ENCODE assay signal across 9 cellular contexts in genomic region chr16:11175850-11176341, GRCh38.
A peak's percentile ranks its signal among the peaks of the same experiment; 100 is the strongest.
DNase-seq lines count a peak whose midpoint lies in the region; ATAC-seq and TF ChIP-seq lines count a peak whose summit lies in the region.
"Had no signal": no experiment of that assay in that cellular context is flagged by ENCODE, and none has a peak within 500 bp of the region (broad histone marks: within the 10 kb centered on the region; RNA-seq: fewer than 3 reads in every experiment).

No MANE protein-coding gene starts in this region.

- H3K4me3 ChIP-seq in MM.1S (ENCODE audit: low read length), result no peak overlapping the region

- no peak overlapping the region for H3K18ac ChIP-seq in H9 (ENCODE audit: insufficient read length, low read depth, low read length)

- H2BK120ac ChIP-seq in H9 (ENCODE audit: low read depth, low read length, poor library complexity, severe bottlenecking), result no peak overlapping the region

- H3K27ac ChIP-seq in H9 (ENCODE audit: insufficient read length, low read depth, low read length), result no peak overlapping the region
- no peak overlapping the region for H3K27ac ChIP-seq in MM.1S (ENCODE audit: low read length)

- H4K20me1 ChIP-seq in H9 (ENCODE audit: control insufficient read depth, insufficient read depth, insufficient read length), result no peaks in the 10 kb centered on the region
- H4K20me1 ChIP-seq in MM.1S (ENCODE audit: insufficient read depth, low read length), result no peaks in the 10 kb centered on the region

- H3K79me1 ChIP-seq in H9 (ENCODE audit: insufficient read depth, low read depth, low read length, poor library complexity, severe bottlenecking), result no peaks in the 10 kb centered on the region

- H3K36me3 ChIP-seq in MM.1S (replicated peaks; ENCODE audit: insufficient read depth, low read length), result no peaks in the 10 kb centered on the region

- no peak overlapping the region for H4K91ac ChIP-seq in H9 (ENCODE audit: insufficient read length, low read depth, low read length)

- H3K23me2 ChIP-seq in H9 (ENCODE audit: insufficient read length, low read depth, low read length, poor library complexity, severe bottlenecking), result no peaks in the 10 kb centered on the region

- ATAC-seq in GM18870 (IDR thresholded peaks at IDR 0.05; ENCODE audit: unreplicated experiment), result peak; percentile 46
- ATAC-seq in T-helper 17 cell, result no peak

- no peak overlapping the region for H2BK15ac ChIP-seq in H9 (ENCODE audit: low read depth, low read length)

- H3K4me2 ChIP-seq in H9 (ENCODE audit: insufficient read depth, insufficient read length, low read length) (no peak overlapping the region), MM.1S (ENCODE audit: low read depth, low read length) (no peak overlapping the region)

- H3K4ac ChIP-seq in H9 (ENCODE audit: low read depth, low read length), result no peak overlapping the region

- H3F3A ChIP-seq in MM.1S (ENCODE audit: insufficient read depth, low read length), result no peaks in the 10 kb centered on the region

- no peaks in the 10 kb centered on the region for H3K9me3 ChIP-seq in H9 (ENCODE audit: control insufficient read depth, low read depth, low read length)
- H3K9me3 ChIP-seq in T-helper 17 cell (ENCODE audit: control insufficient read depth, low read length, poor library complexity, severe bottlenecking), result no peaks in the 10 kb centered on the region
- no peaks in the 10 kb centered on the region for H3K9me3 ChIP-seq in MM.1S (replicated peaks; ENCODE audit: insufficient read depth, low read length)

- DNase-seq in H9 (no peak), T-helper 17 cell (no peak), MM.1S (no peak), midbrain (lab: John Stamatoyannopoulos, UW) (no peak), NCI-H2081 (lab: John Stamatoyannopoulos, UW) (no peak), NCI-H2171 treated with DMSO at 0.1 percent for 48 hours (lab: John Stamatoyannopoulos, UW) (no peak)
- peak; percentile 15 for DNase-seq in stimulated activated CD4-positive, alpha-beta T cell treated with anti-CD3 and anti-CD28 coated beads, Interleukin-4, amount 100 ng/mL, for 24 hours

- no peak overlapping the region for H3K4me3 Mint-ChIP-seq in H9
- H3K4me3 Mint-ChIP-seq in T-helper 17 cell, result no peak overlapping the region
- H3K4me3 Mint-ChIP-seq: nephron had no signal

- H3K27me3 Mint-ChIP-seq in H9 (ENCODE audit: low read depth) (no peaks in the 10 kb centered on the region), T-helper 17 cell (no peaks in the 10 kb centered on the region)

- no peaks in the 10 kb centered on the region for H3K9me2 ChIP-seq in MM.1S (replicated peaks; ENCODE audit: insufficient read depth, low read length)

- H2AFZ ChIP-seq in H9 (ENCODE audit: low read length) (no peak overlapping the region), MM.1S (ENCODE audit: low read length) (no peak overlapping the region)

- H3K4me1 Mint-ChIP-seq in H9 (no peaks in the 10 kb centered on the region), T-helper 17 cell (peaks cover 28% of the 10 kb centered on the region)

- H3K79me2 ChIP-seq in H9 (ENCODE audit: insufficient read depth, low read length) (no peaks in the 10 kb centered on the region), MM.1S (ENCODE audit: low read length) (no peaks in the 10 kb centered on the region)

- TF ChIP-seq CTCF in H9 (conservative IDR thresholded peaks at IDR 0.05) (no peak), MM.1S (IDR thresholded peaks at IDR 0.05; ENCODE audit: low read length) (no peak)

- H3K4me1 ChIP-seq in H9 (ENCODE audit: insufficient read depth, low read length) (no peaks in the 10 kb centered on the region), MM.1S (ENCODE audit: low read length) (no peaks in the 10 kb centered on the region)

- H3K27me3 ChIP-seq in H9 (ENCODE audit: insufficient read depth, low read length) (no peaks in the 10 kb centered on the region), MM.1S (replicated peaks; ENCODE audit: insufficient read depth, low read length) (no peaks in the 10 kb centered on the region)

- no peak overlapping the region for H4K8ac ChIP-seq in H9 (replicated peaks; ENCODE audit: insufficient read length, low read depth, low read length)

- H3K23ac ChIP-seq in H9 (ENCODE audit: insufficient read length, low read depth, low read length), result no peak overlapping the region

- H3K36me3 Mint-ChIP-seq in H9 (ENCODE audit: insufficient read depth in 1 of 3, low read depth in 3 of 3) (peaks cover 0 to 4% (median 0%) of the 10 kb centered on the region in 3 experiments; a peak in 2 of 7 replicates), T-helper 17 cell (ENCODE audit: low read depth) (peaks cover 15% of the 10 kb centered on the region)

- no peaks in the 10 kb centered on the region for H3K9me3 Mint-ChIP-seq in H9
- H3K9me3 Mint-ChIP-seq: nephron had no signal

- H2BK20ac ChIP-seq in H9 (ENCODE audit: low read depth, low read length, poor library complexity, severe bottlenecking), result no peak overlapping the region

- no peak overlapping the region for H3T11ph ChIP-seq in H9 (ENCODE audit: low read length)

- H3K9ac ChIP-seq in H9 (ENCODE audit: extremely low read depth, insufficient read length, low read length) (no peak overlapping the region), MM.1S (ENCODE audit: low read length) (no peak overlapping the region)

- no CpG with 5 or more reads among the region's 11 CpGs for WGBS in H9 (ENCODE audit: extremely low coverage, insufficient read length, low lambda C conversion rate)

- H4K5ac ChIP-seq in H9 (ENCODE audit: insufficient read length, low read depth, low read length), result no peak overlapping the region

- peak overlapping the region in 2 of 3 experiments; percentile 63 to 69; a peak in 2 of 7 replicates for H3K27ac Mint-ChIP-seq in H9
- H3K27ac Mint-ChIP-seq in T-helper 17 cell, result peak overlapping the region; percentile 70
- H3K27ac Mint-ChIP-seq: nephron had no signal

- no peak overlapping the region for H3K14ac ChIP-seq in H9 (ENCODE audit: insufficient read depth, low read length)

- no peak overlapping the region for H2BK5ac ChIP-seq in H9 (ENCODE audit: insufficient read length, low read length)

- no peak overlapping the region for H2AK5ac ChIP-seq in H9 (ENCODE audit: insufficient read length, low read length)

- no peak overlapping the region for H2BK12ac ChIP-seq in H9 (ENCODE audit: insufficient read length, low read depth, low read length)

- H3K56ac ChIP-seq in H9 (ENCODE audit: insufficient read length, low read depth, low read length), result no peak overlapping the region
